18 cellular contexts compared by ENCODE assay signal in the genomic region with DNA sequence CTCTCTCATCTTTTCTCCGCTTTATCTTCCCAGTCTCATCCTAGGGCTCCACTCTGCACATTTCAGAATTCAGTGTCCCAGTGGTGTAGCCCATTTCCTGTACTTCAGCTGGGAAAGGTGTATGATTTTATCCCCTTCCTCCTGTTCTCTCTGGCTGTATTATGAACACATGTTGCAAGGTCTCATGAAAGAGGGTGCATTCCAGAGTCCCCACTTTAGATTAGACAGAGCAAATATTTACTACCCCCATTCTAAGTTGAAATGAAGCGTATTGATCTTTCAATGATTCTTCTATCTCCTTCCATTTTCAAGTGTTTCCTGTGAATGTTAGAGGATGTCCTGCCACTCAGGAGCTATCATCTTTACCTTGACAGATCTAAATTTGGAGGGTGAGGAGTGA.
"Had no signal": no experiment of that assay in that cellular context is flagged by ENCODE, and none has a peak within 500 bp of the region (broad histone marks: within the 10 kb centered on the region; RNA-seq: fewer than 3 reads in every experiment).

No MANE protein-coding gene starts in this region.

- H3K4me3 Mint-ChIP-seq: activated CD4-positive, alpha-beta memory T cell treated with anti-CD3 and anti-CD28 coated beads for 36 hours; activated naive CD8-positive, alpha-beta T cell treated with anti-CD3 and anti-CD28 coated beads for 36 hours; endodermal cell; natural killer cell had no signal

- H3K4me1 Mint-ChIP-seq: activated naive CD8-positive, alpha-beta T cell treated with anti-CD3 and anti-CD28 coated beads for 36 hours; natural killer cell had no signal

- H3K9me3 ChIP-seq: ovary, stomach, suprapubic skin had no signal

- H3K27ac ChIP-seq: gastroesophageal sphincter, ovary, tibial nerve had no signal

- H3K4me1 ChIP-seq: gastroesophageal sphincter had no signal

- H3K36me3 Mint-ChIP-seq: activated CD4-positive, alpha-beta memory T cell treated with anti-CD3 and anti-CD28 coated beads for 36 hours; activated naive CD8-positive, alpha-beta T cell treated with anti-CD3 and anti-CD28 coated beads for 36 hours; natural killer cell had no signal

- H3K27me3 ChIP-seq: gastroesophageal sphincter, ovary, stomach, suprapubic skin, tibial nerve had no signal

- H3K9me3 Mint-ChIP-seq: activated CD4-positive, alpha-beta memory T cell treated with anti-CD3 and anti-CD28 coated beads for 36 hours; activated naive CD8-positive, alpha-beta T cell treated with anti-CD3 and anti-CD28 coated beads for 36 hours; natural killer cell had no signal

- H3K36me3 ChIP-seq: gastroesophageal sphincter, ovary, stomach, suprapubic skin, tibial nerve had no signal

- H3K27ac Mint-ChIP-seq: activated CD4-positive, alpha-beta memory T cell treated with anti-CD3 and anti-CD28 coated beads for 36 hours; activated naive CD8-positive, alpha-beta T cell treated with anti-CD3 and anti-CD28 coated beads for 36 hours; endodermal cell; natural killer cell had no signal

- ATAC-seq: gastroesophageal sphincter, left colon, natural killer cell had no signal

- H3K4me3 ChIP-seq: gastroesophageal sphincter, ovary, stomach, suprapubic skin, tibial nerve had no signal

- DNase-seq: activated CD4-positive, alpha-beta memory T cell treated with anti-CD3 and anti-CD28 coated beads for 36 hours; activated CD4-positive, alpha-beta T cell treated with anti-CD3 and anti-CD28 coated beads for 48 hours; activated naive CD4-positive, alpha-beta T cell treated with Interleukin-2 at 50 U/mL for 16 hours; activated naive CD8-positive, alpha-beta T cell treated with anti-CD3 and anti-CD28 coated beads for 36 hours; activated T-cell treated with anti-CD3 and anti-CD28 coated beads, Interleukin-2, amount 50 U/mL, for 48 hours; cerebellar nuclear complex; cortex of kidney; endodermal cell; islet precursor cell; left colon; natural killer cell; ovary; right cardiac atrium; stimulated activated CD4-positive, alpha-beta T cell treated with anti-CD3 and anti-CD28 coated beads, Interleukin-1b, Interleukin-23, amount 100 ng/mL, for 48 hours; stomach had no signal
